1 cellular context compared by ENCODE assay signal in genomic region chr13:20772401-20773131, GRCh38.
TF ChIP-seq lines count a peak whose summit lies in the region.

No MANE protein-coding gene starts in this region.

TF ChIP-seq in GM23338, 12 proteins besides CTCF, POLR2A, EP300 and RAD21 (continued from another document):
- TF ChIP-seq ZNF462 (CRISPR knock-in tag; IDR thresholded peaks at IDR 0.05) (no peak), ZNF331 (CRISPR knock-in tag; IDR thresholded peaks at IDR 0.05; ENCODE audit: low read depth) (no peak), NANOG (IDR thresholded peaks at IDR 0.05; ENCODE audit: borderline replicate concordance) (no peak)
